Comparison of ENCODE assay signal across 23 cellular contexts in genomic region chr6:63392092-63392724, GRCh38.
"Had no signal": no experiment of that assay in that cellular context is flagged by ENCODE, and none has a peak within 500 bp of the region (broad histone marks: within the 10 kb centered on the region; RNA-seq: fewer than 3 reads in every experiment).

No MANE protein-coding gene starts in this region.

- H3K27ac ChIP-seq: dorsolateral prefrontal cortex, heart left ventricle, left ventricle myocardium inferior, lower lobe of right lung, ovary, psoas muscle, skin epidermis, spleen, testis, tibial artery, upper lobe of left lung had no signal

- DNase-seq: cerebellar nuclear complex; dorsolateral prefrontal cortex; effector CD4-positive, alpha-beta T cell; heart left ventricle; hippocampal formation; left cardiac atrium; left ventricle myocardium inferior; lower lobe of right lung; naive thymus-derived CD8-positive, alpha-beta T cell; nephron progenitor cell; occipital lobe; ovary; posterior cingulate gyrus; psoas muscle; right cardiac atrium; spleen; stimulated activated CD4-positive, alpha-beta T cell treated with anti-CD3 and anti-CD28 coated beads, Interleukin-4, amount 100 ng/mL, for 4 hours; stimulated activated naive CD4-positive, alpha-beta T cell; substantia nigra; testis; tibial artery; upper lobe of left lung had no signal

- H3K4me3 ChIP-seq: dorsolateral prefrontal cortex, heart left ventricle, left ventricle myocardium inferior, lower lobe of right lung, ovary, psoas muscle, skin epidermis, spleen, testis, tibial artery, upper lobe of left lung had no signal

- ATAC-seq: heart left ventricle; left cardiac atrium; lower lobe of right lung; naive thymus-derived CD8-positive, alpha-beta T cell; psoas muscle had no signal

- H3K4me1 ChIP-seq: heart left ventricle, left ventricle myocardium inferior, lower lobe of right lung, psoas muscle, spleen, testis, tibial artery, upper lobe of left lung had no signal

- H3K36me3 ChIP-seq: heart left ventricle, left ventricle myocardium inferior, lower lobe of right lung, ovary, spleen, tibial artery, upper lobe of left lung had no signal

- H3K27me3 ChIP-seq: heart left ventricle, ovary, spleen, testis, tibial artery, upper lobe of left lung had no signal

- H3K9me3 ChIP-seq: heart left ventricle, left ventricle myocardium inferior, lower lobe of right lung, ovary, psoas muscle, spleen, testis, tibial artery, upper lobe of left lung had no signal
